ENCODE assay signal across 1 cellular context in genomic region chr17:8138672-8139371, GRCh38.
TF ChIP-seq lines count a peak whose summit lies in the region.

No MANE protein-coding gene starts in this region.

TF ChIP-seq in K562, 482 proteins besides CTCF, POLR2A, EP300 and RAD21 (continued from another document and continues in another):
- TF ChIP-seq, protein P1, sequence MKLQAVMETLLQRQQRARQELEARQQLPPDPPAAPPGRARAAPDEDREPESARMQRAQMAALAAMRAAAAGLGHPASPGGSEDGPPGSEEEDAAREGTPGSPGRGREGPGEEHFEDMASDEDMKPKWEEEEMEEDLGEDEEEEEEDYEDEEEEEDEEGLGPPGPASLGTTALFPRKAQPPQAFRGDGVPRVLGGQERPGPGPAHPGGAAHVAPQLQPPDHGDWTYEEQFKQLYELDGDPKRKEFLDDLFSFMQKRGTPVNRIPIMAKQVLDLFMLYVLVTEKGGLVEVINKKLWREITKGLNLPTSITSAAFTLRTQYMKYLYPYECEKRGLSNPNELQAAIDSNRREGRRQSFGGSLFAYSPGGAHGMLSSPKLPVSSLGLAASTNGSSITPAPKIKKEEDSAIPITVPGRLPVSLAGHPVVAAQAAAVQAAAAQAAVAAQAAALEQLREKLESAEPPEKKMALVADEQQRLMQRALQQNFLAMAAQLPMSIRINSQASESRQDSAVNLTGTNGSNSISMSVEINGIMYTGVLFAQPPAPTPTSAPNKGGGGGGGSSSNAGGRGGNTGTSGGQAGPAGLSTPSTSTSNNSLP (IDR thresholded peaks at IDR 0.05; ENCODE audit: borderline replicate concordance, low read depth, low read length): no peak; the same call in 1 of the 2 replicates
- peak; percentile 30; the same call in 1 of the 2 replicates for TF ChIP-seq ZFX (CRISPR knock-in tag; IDR thresholded peaks at IDR 0.05)
- TF ChIP-seq NR2C2 (CRISPR knock-in tag; IDR thresholded peaks at IDR 0.05): no peak
- no peak for TF ChIP-seq NR2C2 (tag; IDR thresholded peaks at IDR 0.05)
- no peak for TF ChIP-seq KLF13 (tag; IDR thresholded peaks at IDR 0.05; ENCODE audit: borderline replicate concordance, low read depth)
- peak; percentile 88 to 90 for TF ChIP-seq NRF1 (conservative IDR thresholded peaks at IDR 0.05 in 1 of 2, IDR thresholded peaks at IDR 0.05 in 1 of 2)
- no peak for TF ChIP-seq STAT5B (CRISPR knock-in tag; IDR thresholded peaks at IDR 0.05)
- TF ChIP-seq NR4A1 (CRISPR knock-in tag; IDR thresholded peaks at IDR 0.05): no peak
- TF ChIP-seq NR4A1 (tag; IDR thresholded peaks at IDR 0.05): no peak
- TF ChIP-seq THAP7 (CRISPR knock-in tag; IDR thresholded peaks at IDR 0.05): no peak
- TF ChIP-seq, protein P2, sequence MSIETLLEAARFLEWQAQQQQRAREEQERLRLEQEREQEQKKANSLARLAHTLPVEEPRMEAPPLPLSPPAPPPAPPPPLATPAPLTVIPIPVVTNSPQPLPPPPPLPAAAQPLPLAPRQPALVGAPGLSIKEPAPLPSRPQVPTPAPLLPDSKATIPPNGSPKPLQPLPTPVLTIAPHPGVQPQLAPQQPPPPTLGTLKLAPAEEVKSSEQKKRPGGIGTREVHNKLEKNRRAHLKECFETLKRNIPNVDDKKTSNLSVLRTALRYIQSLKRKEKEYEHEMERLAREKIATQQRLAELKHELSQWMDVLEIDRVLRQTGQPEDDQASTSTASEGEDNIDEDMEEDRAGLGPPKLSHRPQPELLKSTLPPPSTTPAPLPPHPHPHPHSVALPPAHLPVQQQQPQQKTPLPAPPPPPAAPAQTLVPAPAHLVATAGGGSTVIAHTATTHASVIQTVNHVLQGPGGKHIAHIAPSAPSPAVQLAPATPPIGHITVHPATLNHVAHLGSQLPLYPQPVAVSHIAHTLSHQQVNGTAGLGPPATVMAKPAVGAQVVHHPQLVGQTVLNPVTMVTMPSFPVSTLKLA (conservative IDR thresholded peaks at IDR 0.05): peak; percentile 90 to 92
- no peak for TF ChIP-seq FUS (optimal IDR thresholded peaks at IDR 0.05; ENCODE audit: low read depth, low read length)
- TF ChIP-seq SOX6 (IDR thresholded peaks at IDR 0.05): 0 out of 2 replicates have a peak, but pooled peaks have one; percentile 10
- TF ChIP-seq, protein P3, sequence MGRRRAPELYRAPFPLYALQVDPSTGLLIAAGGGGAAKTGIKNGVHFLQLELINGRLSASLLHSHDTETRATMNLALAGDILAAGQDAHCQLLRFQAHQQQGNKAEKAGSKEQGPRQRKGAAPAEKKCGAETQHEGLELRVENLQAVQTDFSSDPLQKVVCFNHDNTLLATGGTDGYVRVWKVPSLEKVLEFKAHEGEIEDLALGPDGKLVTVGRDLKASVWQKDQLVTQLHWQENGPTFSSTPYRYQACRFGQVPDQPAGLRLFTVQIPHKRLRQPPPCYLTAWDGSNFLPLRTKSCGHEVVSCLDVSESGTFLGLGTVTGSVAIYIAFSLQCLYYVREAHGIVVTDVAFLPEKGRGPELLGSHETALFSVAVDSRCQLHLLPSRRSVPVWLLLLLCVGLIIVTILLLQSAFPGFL (CRISPR knock-in tag; IDR thresholded peaks at IDR 0.05): no peak
- TF ChIP-seq, protein P4, sequence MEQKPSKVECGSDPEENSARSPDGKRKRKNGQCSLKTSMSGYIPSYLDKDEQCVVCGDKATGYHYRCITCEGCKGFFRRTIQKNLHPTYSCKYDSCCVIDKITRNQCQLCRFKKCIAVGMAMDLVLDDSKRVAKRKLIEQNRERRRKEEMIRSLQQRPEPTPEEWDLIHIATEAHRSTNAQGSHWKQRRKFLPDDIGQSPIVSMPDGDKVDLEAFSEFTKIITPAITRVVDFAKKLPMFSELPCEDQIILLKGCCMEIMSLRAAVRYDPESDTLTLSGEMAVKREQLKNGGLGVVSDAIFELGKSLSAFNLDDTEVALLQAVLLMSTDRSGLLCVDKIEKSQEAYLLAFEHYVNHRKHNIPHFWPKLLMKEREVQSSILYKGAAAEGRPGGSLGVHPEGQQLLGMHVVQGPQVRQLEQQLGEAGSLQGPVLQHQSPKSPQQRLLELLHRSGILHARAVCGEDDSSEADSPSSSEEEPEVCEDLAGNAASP (IDR thresholded peaks at IDR 0.05): no peak
- TF ChIP-seq BHLHE40 (IDR thresholded peaks at IDR 0.05; ENCODE audit: low read length): peak; percentile 81
- peak; percentile 23; the same call in 1 of the 2 replicates for TF ChIP-seq PHF21A (IDR thresholded peaks at IDR 0.05; ENCODE audit: borderline replicate concordance, low read depth)
- TF ChIP-seq HSF4 (CRISPR knock-in tag; IDR thresholded peaks at IDR 0.05; ENCODE audit: borderline replicate concordance): no peak
- TF ChIP-seq CBX5 (IDR thresholded peaks at IDR 0.05; ENCODE audit: borderline replicate concordance, low read depth): no peak
- no peak for TF ChIP-seq NCOR1 (IDR thresholded peaks at IDR 0.05)
- no peak for TF ChIP-seq SFPQ (IDR thresholded peaks at IDR 0.05; ENCODE audit: low read depth, low read length)
- no peak for TF ChIP-seq ZNF507 (tag; conservative IDR thresholded peaks at IDR 0.05)
- TF ChIP-seq NFXL1 (CRISPR knock-in tag; IDR thresholded peaks at IDR 0.05): no peak
- no peak for TF ChIP-seq NELFE (IDR thresholded peaks at IDR 0.05; ENCODE audit: insufficient read depth, insufficient read length)
- no peak for TF ChIP-seq KHSRP (IDR thresholded peaks at IDR 0.05)
- TF ChIP-seq HDAC8 (tag; IDR thresholded peaks at IDR 0.05): no peak
- TF ChIP-seq HBP1 (CRISPR knock-in tag; IDR thresholded peaks at IDR 0.05): no peak
- no peak for TF ChIP-seq XRCC4 (IDR thresholded peaks at IDR 0.05; ENCODE audit: extremely low read depth, insufficient read depth, insufficient read length)
- TF ChIP-seq MAZ (CRISPR knock-in tag; conservative IDR thresholded peaks at IDR 0.05 in 1 of 2, IDR thresholded peaks at IDR 0.05 in 1 of 2): peak in 1 of 2 experiments; percentile 52; a peak in 2 of 4 replicates
- TF ChIP-seq ZNF717 (CRISPR knock-in tag; IDR thresholded peaks at IDR 0.05): no peak
- peak; percentile 85 for TF ChIP-seq POLR2G (IDR thresholded peaks at IDR 0.05; ENCODE audit: low read depth, low read length)
- TF ChIP-seq CBFA2T3 (IDR thresholded peaks at IDR 0.05): no peak
- no peak for TF ChIP-seq ZNF384 (IDR thresholded peaks at IDR 0.05; ENCODE audit: low read depth, low read length)
- TF ChIP-seq ZNF740 (CRISPR knock-in tag; IDR thresholded peaks at IDR 0.05): no peak
- TF ChIP-seq ZNF740 (tag; IDR thresholded peaks at IDR 0.05): no peak
- TF ChIP-seq SMAD2 (IDR thresholded peaks at IDR 0.05; ENCODE audit: low read depth, low read length): no peak
- peak; percentile 47; the same call in 1 of the 2 replicates for TF ChIP-seq ZKSCAN1 (IDR thresholded peaks at IDR 0.05; ENCODE audit: low read depth, low read length)
- TF ChIP-seq KAT2B (IDR thresholded peaks at IDR 0.05; ENCODE audit: low read depth, low read length): peak; percentile 59
- TF ChIP-seq PCBP2 (IDR thresholded peaks at IDR 0.05; ENCODE audit: low read depth, low read length, poor library complexity, severe bottlenecking): no peak
- TF ChIP-seq WHSC1 (IDR thresholded peaks at IDR 0.05; ENCODE audit: low read length): no peak
- TF ChIP-seq LEF1 (IDR thresholded peaks at IDR 0.05): peak; percentile 42; the same call in 1 of the 2 replicates
- TF ChIP-seq HOXB6 (CRISPR knock-in tag; IDR thresholded peaks at IDR 0.05; ENCODE audit: borderline replicate concordance): no peak
- peak; percentile 75; the same call in 1 of the 2 replicates for TF ChIP-seq L3MBTL2 (IDR thresholded peaks at IDR 0.05)
- peak; percentile 89 for TF ChIP-seq EP400 (IDR thresholded peaks at IDR 0.05)
- no peak for TF ChIP-seq EWSR1 (IDR thresholded peaks at IDR 0.05; ENCODE audit: borderline replicate concordance, low read depth, partially characterized antibody)
- peak; percentile 29 for TF ChIP-seq FIP1L1 (IDR thresholded peaks at IDR 0.05; ENCODE audit: low read depth, low read length, poor library complexity, severe bottlenecking)
- no peak for TF ChIP-seq EHMT2 (IDR thresholded peaks at IDR 0.05)
- no peak for TF ChIP-seq TEAD1 (CRISPR knock-in tag; IDR thresholded peaks at IDR 0.05)
- TF ChIP-seq MAFF (IDR thresholded peaks at IDR 0.05; ENCODE audit: low read length): 0 out of 2 replicates have a peak, but pooled peaks have one; percentile 9
- TF ChIP-seq CBX8 (IDR thresholded peaks at IDR 0.05; ENCODE audit: borderline replicate concordance, extremely low read depth, low read depth, low read length, poor library complexity, severe bottlenecking): no peak
- TF ChIP-seq FOXK2 (conservative IDR thresholded peaks at IDR 0.05 in 1 of 2, IDR thresholded peaks at IDR 0.05 in 1 of 2; ENCODE audit: low read depth in 2 of 2): no peak
- no peak for TF ChIP-seq ZNF133 (CRISPR knock-in tag; IDR thresholded peaks at IDR 0.05)
- TF ChIP-seq, protein P5, sequence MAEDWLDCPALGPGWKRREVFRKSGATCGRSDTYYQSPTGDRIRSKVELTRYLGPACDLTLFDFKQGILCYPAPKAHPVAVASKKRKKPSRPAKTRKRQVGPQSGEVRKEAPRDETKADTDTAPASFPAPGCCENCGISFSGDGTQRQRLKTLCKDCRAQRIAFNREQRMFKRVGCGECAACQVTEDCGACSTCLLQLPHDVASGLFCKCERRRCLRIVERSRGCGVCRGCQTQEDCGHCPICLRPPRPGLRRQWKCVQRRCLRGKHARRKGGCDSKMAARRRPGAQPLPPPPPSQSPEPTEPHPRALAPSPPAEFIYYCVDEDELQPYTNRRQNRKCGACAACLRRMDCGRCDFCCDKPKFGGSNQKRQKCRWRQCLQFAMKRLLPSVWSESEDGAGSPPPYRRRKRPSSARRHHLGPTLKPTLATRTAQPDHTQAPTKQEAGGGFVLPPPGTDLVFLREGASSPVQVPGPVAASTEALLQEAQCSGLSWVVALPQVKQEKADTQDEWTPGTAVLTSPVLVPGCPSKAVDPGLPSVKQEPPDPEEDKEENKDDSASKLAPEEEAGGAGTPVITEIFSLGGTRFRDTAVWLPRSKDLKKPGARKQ (CRISPR knock-in tag; IDR thresholded peaks at IDR 0.05): no peak
- peak; percentile 91 for TF ChIP-seq MAX (CRISPR knock-in tag; IDR thresholded peaks at IDR 0.05)
- TF ChIP-seq TEAD4 (IDR thresholded peaks at IDR 0.05; ENCODE audit: low read length): peak; percentile 66; the same call in 1 of the 2 replicates
- no peak for TF ChIP-seq TEAD4 (CRISPR knock-in tag; IDR thresholded peaks at IDR 0.05; ENCODE audit: borderline replicate concordance)
- peak; percentile 36 to 60; a peak in 1 of 4 replicates for TF ChIP-seq RCOR1 (IDR thresholded peaks at IDR 0.05; ENCODE audit: borderline replicate concordance in 1 of 2, low read depth in 2 of 2, low read length in 2 of 2)
